Comparison of ENCODE assay signal across 8 cellular contexts in the genomic region with DNA sequence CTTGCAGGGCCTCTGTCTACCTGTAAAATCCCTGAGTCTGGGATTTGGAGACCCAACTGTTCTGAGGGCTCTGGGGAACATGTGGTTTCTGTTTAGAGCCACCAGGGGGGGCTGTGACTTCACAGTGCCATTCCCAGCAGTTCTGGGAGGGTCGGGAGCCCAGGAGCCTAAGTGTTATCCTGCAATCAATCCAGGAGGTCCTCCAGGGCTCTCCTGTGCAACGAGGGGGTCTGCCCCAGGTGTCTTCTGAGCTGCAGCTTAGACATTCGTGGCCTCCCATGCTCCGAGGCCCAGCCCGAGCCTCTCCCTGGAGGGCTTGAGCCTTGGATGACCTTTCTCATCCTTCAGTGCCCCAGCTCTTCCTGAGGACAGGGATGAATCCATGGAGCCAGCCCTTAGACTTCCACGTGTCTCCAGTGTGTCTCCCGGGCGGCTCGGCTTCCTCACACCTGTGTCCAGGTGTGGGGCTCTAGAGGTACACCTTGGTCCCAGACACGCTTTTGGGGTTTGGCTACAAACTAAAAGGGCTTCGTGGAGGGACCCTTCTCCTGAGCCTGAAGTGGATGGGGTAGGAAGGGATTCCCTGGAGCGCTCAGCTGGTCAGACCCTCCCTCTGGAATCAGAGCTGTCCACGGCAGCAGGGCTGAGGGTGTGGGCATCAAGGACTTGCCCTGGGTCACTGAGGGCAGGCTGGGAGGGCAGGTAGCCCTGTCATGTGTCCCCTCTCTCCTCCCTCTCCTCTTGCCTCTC. TPM values are rescaled to one million over a fixed set of nuclear protein-coding genes. Genes with fewer than 3 reads are reported as not detected.
DNase-seq lines count a peak whose midpoint lies in the region; ATAC-seq and TF ChIP-seq lines count a peak whose summit lies in the region.

No MANE protein-coding gene starts in this region.

- no peak overlapping the region for H3K27ac ChIP-seq in C4-2B
- H3K27ac ChIP-seq in left ventricle myocardium inferior (replicated peaks): no peak overlapping the region

- peaks cover 7% of the 10 kb centered on the region for H3K27me3 ChIP-seq in adipocyte (replicated peaks; ENCODE audit: control insufficient read depth, insufficient read depth, low read length)
- no peaks in the 10 kb centered on the region for H3K27me3 ChIP-seq in left ventricle myocardium inferior (ENCODE audit: low read depth)

- ATAC-seq in HG02852 (IDR thresholded peaks at IDR 0.05; ENCODE audit: unreplicated experiment): no peak
- ATAC-seq in HG02571 (IDR thresholded peaks at IDR 0.05; ENCODE audit: unreplicated experiment): no peak

- H3K9ac ChIP-seq in adipocyte (ENCODE audit: low read length): no peak overlapping the region

- intact Hi-C loops in left ventricle myocardium inferior (cut with micrococcal nuclease): loop anchor here (5.0 kb wide), 2 partner anchors 175 to 320 kb away; no protein-coding TSS in a partner anchor

- no peaks in the 10 kb centered on the region for H3K36me3 ChIP-seq in adipocyte (ENCODE audit: control insufficient read depth, insufficient read depth, low read length, severe bottlenecking)
- no peaks in the 10 kb centered on the region for H3K36me3 ChIP-seq in left ventricle myocardium inferior

- in situ Hi-C loops in GM13976 (cut with MboI; ENCODE audit: low sequenced_read_pairs, unreplicated experiment): no loop called here

- H3K4me3 ChIP-seq in adipocyte (ENCODE audit: low read length) (no peak overlapping the region), left ventricle myocardium inferior (no peak overlapping the region)

- DNase-seq in GM13976 (ENCODE audit: low spot score): peak; percentile 78
- peak; percentile 20 for DNase-seq in NCI-H2227 treated with DMSO at 0.1 percent for 48 hours (lab: John Stamatoyannopoulos, UW)
- DNase-seq in adipocyte (ENCODE audit: low read depth): peak; percentile 80
- DNase-seq in left ventricle myocardium inferior: peak; percentile 45
- DNase-seq in retina: peak; percentile 80

- peaks cover 25% of the 10 kb centered on the region for H3K4me1 ChIP-seq in adipocyte (ENCODE audit: control insufficient read depth, insufficient read depth, low read length)
- peaks cover 5% of the 10 kb centered on the region for H3K4me1 ChIP-seq in left ventricle myocardium inferior

- peak; percentile 90 for TF ChIP-seq CTCF in C4-2B (conservative IDR thresholded peaks at IDR 0.05)
- peak; percentile 72 for TF ChIP-seq CTCF in GM13976 (IDR thresholded peaks at IDR 0.05; ENCODE audit: borderline replicate concordance, control extremely low read depth, extremely low read depth, insufficient read depth, missing control alignments)
- TF ChIP-seq CTCF in left ventricle myocardium inferior (IDR thresholded peaks at IDR 0.05; ENCODE audit: borderline replicate concordance): peak; percentile 96

- H3K9me3 ChIP-seq in adipocyte (ENCODE audit: control insufficient read depth, low read length) (no peaks in the 10 kb centered on the region), left ventricle myocardium inferior (replicated peaks) (no peaks in the 10 kb centered on the region)

RNA-seq across cellular contexts. Expression of a gene that starts 20.3 kb away (rescaled TPM):
- total RNA-seq in left ventricle myocardium inferior: 29.9 TPM

RNA-seq across cellular contexts. Expression of a gene that starts 23.4 kb away (rescaled TPM):
- total RNA-seq in left ventricle myocardium inferior: 1.7 TPM

RNA-seq across cellular contexts. Expression of a gene that starts 54.2 kb away (rescaled TPM):
- 7.6 TPM for total RNA-seq in left ventricle myocardium inferior

Comparison
In these comparisons a context has a peak if more than half of its experiments do, and no peak if none do; other contexts are left out.
1. DNase-seq: peak in every context shown above with its lines; median percentile 80 in adipocyte; 80 in retina; 78 in GM13976; 45 in left ventricle myocardium inferior; 20 in NCI-H2227 treated with DMSO at 0.1 percent for 48 hours.